In the genomic region with DNA sequence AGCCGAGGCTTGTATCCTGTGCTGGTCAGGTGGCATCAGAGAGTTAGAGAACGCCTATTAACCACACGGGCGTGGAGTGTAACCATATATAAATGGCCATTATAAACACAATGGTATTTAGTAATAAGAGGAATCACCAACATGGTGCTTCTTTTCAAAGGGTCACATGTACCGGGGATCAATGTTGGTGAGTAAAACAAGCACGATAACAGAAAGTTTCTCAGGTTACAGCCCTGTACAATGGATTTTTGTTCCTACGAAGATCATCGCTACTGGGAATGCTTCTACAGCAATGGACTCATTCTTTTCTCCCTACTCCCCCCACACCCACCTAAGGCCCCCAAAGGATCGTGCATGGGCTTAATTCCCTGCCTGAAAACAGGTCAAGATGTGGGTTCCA, we compare ENCODE assay signal across 23 cellular contexts. TPM values are rescaled to one million over a fixed set of nuclear protein-coding genes. Genes with fewer than 3 reads are reported as not detected.
A peak's percentile ranks its signal among the peaks of the same experiment; 100 is the strongest.
DNase-seq lines count a peak whose midpoint lies in the region; ATAC-seq, FAIRE-seq and TF ChIP-seq lines count a peak whose summit lies in the region.
"Had no signal": no experiment of that assay in that cellular context is flagged by ENCODE, and none has a peak within 500 bp of the region (broad histone marks: within the 10 kb centered on the region; RNA-seq: fewer than 3 reads in every experiment).

No MANE protein-coding gene starts in this region.

- no peak overlapping the region for H3K27ac ChIP-seq in IMR-90 (ENCODE audit: insufficient read depth, low read length)
- H3K27ac ChIP-seq in kidney (ENCODE audit: low read depth in 2 of 2, low read length in 2 of 2), result peak overlapping the region; percentile 28 to 32
- no peak overlapping the region for H3K27ac ChIP-seq in testis
- H3K27ac ChIP-seq in tibial nerve, result no peak overlapping the region
- H3K27ac ChIP-seq: lower lobe of right lung, skin epidermis, tibial artery had no signal

- dilution Hi-C loops in IMR-90 (cut with HindIII; ENCODE audit: low sequenced_read_pairs, unreplicated experiment), result no loop called here

- peaks cover 21 to 62% of the 10 kb centered on the region in 2 experiments for H3K79me1 ChIP-seq in IMR-90 (ENCODE audit: low read depth in 1 of 2, low read length in 2 of 2)

- TF ChIP-seq RAD21 in IMR-90 (IDR thresholded peaks at IDR 0.05; ENCODE audit: low read length), result no peak

- intact Hi-C loops in IMR-90 (cut with micrococcal nuclease), result no loop called here
- intact Hi-C loops in kidney (cut with DNase I), result no loop called here
- intact Hi-C loops in testis (cut with DNase I; ENCODE audit: low total_unique reads), result no loop called here

- no peak overlapping the region for H3K14ac ChIP-seq in IMR-90 (replicated peaks; ENCODE audit: low read depth, low read length)

- 60% methylated on average over 1 of the region's 9 CpGs; no CpG with 5 or more reads in 1 of the 2 experiments for WGBS in IMR-90 (ENCODE audit: extremely low coverage in 2 of 2, insufficient read length in 1 of 2), 2 experiments
- WGBS in testis, 2 donors, result 84 to 88% methylated on average over 9 of the region's 9 CpGs
- 78 to 83% methylated on average over 9 of the region's 9 CpGs for WGBS in tibial nerve, 2 donors

- BruUV-seq in IMR-90 (replicated peaks; lab: Mats Ljungman, UMichigan), result no TSS peak

- H3K36me3 Mint-ChIP-seq in progenitor cell of endocrine pancreas (ENCODE audit: insufficient read depth), result peaks cover 15% of the 10 kb centered on the region
- H3K36me3 Mint-ChIP-seq: activated naive CD4-positive, alpha-beta T cell treated with anti-CD3 and anti-CD28 coated beads, Interleukin-2, amount 10 ng/mL, durations not matched to agents 7 days and 5 days; CD8-positive, alpha-beta memory T cell had no signal

- H3K4me3 ChIP-seq in IMR-90 (ENCODE audit: insufficient read depth, low read depth, low read length) (no peak overlapping the region), kidney (ENCODE audit: low read length in 2 of 2) (no peak overlapping the region), testis (no peak overlapping the region), tibial nerve (no peak overlapping the region)
- H3K4me3 ChIP-seq: lower lobe of right lung, skin epidermis, tibial artery had no signal

- no peak overlapping the region for H2BK5ac ChIP-seq in IMR-90 (ENCODE audit: low read depth, low read length, poor library complexity, severe bottlenecking)

- no peaks in the 10 kb centered on the region for H3K9me3 Mint-ChIP-seq in progenitor cell of endocrine pancreas (ENCODE audit: low read depth)
- H3K9me3 Mint-ChIP-seq: activated naive CD4-positive, alpha-beta T cell treated with anti-CD3 and anti-CD28 coated beads, Interleukin-2, amount 10 ng/mL, durations not matched to agents 7 days and 5 days had no signal

- peak overlapping the region; percentile 95 for H3K27ac Mint-ChIP-seq in progenitor cell of endocrine pancreas
- H3K27ac Mint-ChIP-seq: activated naive CD4-positive, alpha-beta T cell treated with anti-CD3 and anti-CD28 coated beads, Interleukin-2, amount 10 ng/mL, durations not matched to agents 7 days and 5 days; CD8-positive, alpha-beta memory T cell had no signal

- no peaks in the 10 kb centered on the region for H4K20me1 ChIP-seq in IMR-90 (ENCODE audit: insufficient read depth, low read length)

- H3K9ac ChIP-seq in IMR-90 (ENCODE audit: low read depth, low read length), result no peak overlapping the region
- no peak overlapping the region for H3K9ac ChIP-seq in kidney (ENCODE audit: low read length in 2 of 2)

- DNase-seq in IMR-90 (no peak), astrocyte of the hippocampus (ENCODE audit: low read depth, low spot score) (peak; percentile 45), kidney (no peak), progenitor cell of endocrine pancreas (ENCODE audit: low spot score, unreplicated experiment) (no peak), NCI-H2029 treated with DMSO at 0.1 percent for 48 hours (lab: John Stamatoyannopoulos, UW) (no peak), testis (no peak), tibial nerve (ENCODE audit: low spot score in 2 of 2) (no peak)
- DNase-seq: activated CD8-positive, alpha-beta memory T cell treated with anti-CD3 and anti-CD28 coated beads for 24 hours; activated naive CD4-positive, alpha-beta T cell treated with anti-CD3 and anti-CD28 coated beads, Interleukin-2, amount 10 ng/mL, durations not matched to agents 7 days and 5 days; activated T-cell treated with anti-CD3 and anti-CD28 coated beads, Interleukin-2, amount 50 U/mL, for 48 hours; CD8-positive, alpha-beta memory T cell; lower lobe of right lung; NCI-H1417; NCI-H2171; NCI-H526 treated with DMSO at 0.1 percent for 48 hours; OCI-M1; posterior cingulate gyrus; SHP77 treated with DMSO at 0.1 percent for 48 hours; stimulated activated CD4-positive, alpha-beta T cell treated with anti-CD3 and anti-CD28 coated beads, Interleukin-2, amount 100 ng/mL, for 48 hours; stimulated activated naive CD4-positive, alpha-beta T cell treated with Interleukin-2 at 50 U/mL for 16 hours; T-helper 1 cell; tibial artery had no signal

- H3K27me3 ChIP-seq in IMR-90 (ENCODE audit: control insufficient read depth, insufficient read depth, low read length) (no peaks in the 10 kb centered on the region), testis (no peaks in the 10 kb centered on the region), tibial nerve (peaks cover 0 to 6% of the 10 kb centered on the region in 2 donors)
- H3K27me3 ChIP-seq: tibial artery had no signal

- no peak for TF ChIP-seq CTCF in IMR-90 (conservative IDR thresholded peaks at IDR 0.05; ENCODE audit: low read depth, low read length)
- no peak for TF ChIP-seq CTCF in kidney (IDR thresholded peaks at IDR 0.05; ENCODE audit: borderline replicate concordance, extremely low read depth, insufficient read depth)
- no peak for TF ChIP-seq CTCF in progenitor cell of endocrine pancreas (IDR thresholded peaks at IDR 0.05; ENCODE audit: unreplicated experiment)
- no peak for TF ChIP-seq CTCF in testis (IDR thresholded peaks at IDR 0.05)
- TF ChIP-seq CTCF in tibial nerve (IDR thresholded peaks at IDR 0.05), result no peak

- peaks cover 11% of the 10 kb centered on the region for H3K4me1 ChIP-seq in IMR-90 (ENCODE audit: control insufficient read depth, insufficient read depth, low read length)
- peaks cover 0 to 4% of the 10 kb centered on the region in 2 donors for H3K4me1 ChIP-seq in kidney (ENCODE audit: control insufficient read depth in 1 of 2, insufficient read depth in 1 of 2, low read depth in 1 of 2, low read length in 2 of 2)
- no peaks in the 10 kb centered on the region for H3K4me1 ChIP-seq in testis
- H3K4me1 ChIP-seq in tibial nerve, result peaks cover 0 to 17% (median 0%) of the 10 kb centered on the region in 4 donors

- no peak overlapping the region for H3K23ac ChIP-seq in IMR-90 (ENCODE audit: low read depth, low read length)

- no peak for ATAC-seq in IMR-90 (ENCODE audit: low read depth)

- CTCF ChIA-PET in IMR-90 (lab: Yijun Ruan, JAX), result no interaction called here

- H3K36me3 ChIP-seq in IMR-90 (ENCODE audit: control insufficient read depth, insufficient read depth, low read length), result peaks cover 2% of the 10 kb centered on the region
- H3K36me3 ChIP-seq in kidney (ENCODE audit: control insufficient read depth in 1 of 2, insufficient read depth in 2 of 2, low read length in 2 of 2), result no peaks in the 10 kb centered on the region
- peaks cover 3% of the 10 kb centered on the region for H3K36me3 ChIP-seq in testis (ENCODE audit: low read depth, missing control alignments)
- no peaks in the 10 kb centered on the region for H3K36me3 ChIP-seq in tibial nerve
- H3K36me3 ChIP-seq: lower lobe of right lung, tibial artery had no signal

- peak overlapping the region; percentile 73; the same call in 1 of the 2 replicates for H3K18ac ChIP-seq in IMR-90 (ENCODE audit: low read depth, low read length)

- H2AK9ac ChIP-seq in IMR-90 (replicated peaks; ENCODE audit: low read depth, low read length, poor library complexity), result no peak overlapping the region

- H3K4me1 Mint-ChIP-seq in progenitor cell of endocrine pancreas (ENCODE audit: low read depth), result peaks cover 41% of the 10 kb centered on the region
- H3K4me1 Mint-ChIP-seq: activated naive CD4-positive, alpha-beta T cell treated with anti-CD3 and anti-CD28 coated beads, Interleukin-2, amount 10 ng/mL, durations not matched to agents 7 days and 5 days; CD8-positive, alpha-beta memory T cell had no signal

- FAIRE-seq in kidney (lab: Jason Lieb, UNC), result no peak

- H2BK15ac ChIP-seq in IMR-90 (ENCODE audit: low read depth, low read length), result no peak overlapping the region

- H3K4me3 Mint-ChIP-seq in progenitor cell of endocrine pancreas (ENCODE audit: low read depth), result peak overlapping the region; percentile 27
- H3K4me3 Mint-ChIP-seq: activated naive CD4-positive, alpha-beta T cell treated with anti-CD3 and anti-CD28 coated beads, Interleukin-2, amount 10 ng/mL, durations not matched to agents 7 days and 5 days; CD8-positive, alpha-beta memory T cell had no signal

- H3K4me2 ChIP-seq in IMR-90 (ENCODE audit: low read depth, low read length), result no peak overlapping the region

- peak overlapping the region; percentile 48; the same call in 1 of the 2 replicates for H4K5ac ChIP-seq in IMR-90 (ENCODE audit: low read depth, low read length)

- H3K9me3 ChIP-seq in IMR-90 (ENCODE audit: control insufficient read depth, insufficient read depth, low read length) (no peaks in the 10 kb centered on the region), kidney (ENCODE audit: control insufficient read depth in 1 of 2, low read length in 2 of 2) (no peaks in the 10 kb centered on the region), testis (no peaks in the 10 kb centered on the region), tibial nerve (no peaks in the 10 kb centered on the region)
- H3K9me3 ChIP-seq: lower lobe of right lung, tibial artery had no signal

- H3K9me1 ChIP-seq in IMR-90 (ENCODE audit: insufficient read depth, low read length), result peaks cover 5% of the 10 kb centered on the region; the same call in 1 of the 2 replicates

- no peaks in the 10 kb centered on the region for H3K27me3 Mint-ChIP-seq in progenitor cell of endocrine pancreas
- H3K27me3 Mint-ChIP-seq: activated naive CD4-positive, alpha-beta T cell treated with anti-CD3 and anti-CD28 coated beads, Interleukin-2, amount 10 ng/mL, durations not matched to agents 7 days and 5 days had no signal

- in situ Hi-C loops in IMR-90 (cut with MboI; ENCODE audit: low sequenced_read_pairs), result loop anchor here (25.0 kb wide), 1 partner anchor 829 kb away; no protein-coding TSS in a partner anchor

- TF ChIP-seq POLR2A in IMR-90 (IDR thresholded peaks at IDR 0.05; ENCODE audit: low read depth, low read length) (no peak), testis (IDR thresholded peaks at IDR 0.05) (no peak), tibial nerve (IDR thresholded peaks at IDR 0.05) (no peak)

- no peak overlapping the region for H2AFZ ChIP-seq in IMR-90 (replicated peaks; ENCODE audit: low read length, poor library complexity)

- H3K56ac ChIP-seq in IMR-90 (ENCODE audit: extremely low read depth, insufficient read depth, low read length), result no peak overlapping the region

- H2BK120ac ChIP-seq in IMR-90 (ENCODE audit: low read depth, low read length), result peak overlapping the region; percentile 45; the same call in 1 of the 2 replicates

- POLR2A ChIA-PET in IMR-90 (lab: Charles Lee; ENCODE audit: unreplicated experiment), result no interaction called here

- H3K4ac ChIP-seq in IMR-90 (ENCODE audit: low read depth, low read length), result peak overlapping the region; percentile 36; the same call in 1 of the 2 replicates

- H4K91ac ChIP-seq in IMR-90 (ENCODE audit: insufficient read depth, low read depth, low read length), result no peak overlapping the region

- no peak overlapping the region for H2BK20ac ChIP-seq in IMR-90 (ENCODE audit: low read depth, low read length)

- H4K8ac ChIP-seq in IMR-90 (ENCODE audit: low read depth in 2 of 2, low read length in 2 of 2), result no peak overlapping the region

- peak overlapping the region; percentile 40 for H2AK5ac ChIP-seq in IMR-90 (ENCODE audit: low read depth, low read length)

- no peak for TF ChIP-seq EP300 in tibial nerve (IDR thresholded peaks at IDR 0.05)

RNA-seq across cellular contexts. Expression of gene MEIS2, which starts 42.5 kb away (rescaled TPM):
- total RNA-seq in IMR-90 (2012; rRNA removed) (50.3 and 71.3 TPM in 2 replicates), kidney (50.9 TPM), progenitor cell of endocrine pancreas (133 and 143 TPM in 2 replicates), testis (10 to 100 TPM; 15.7 to 19.4 TPM), tibial nerve (10 to 100 TPM in 3 of 4 donors, 1 to 10 TPM in 1; 9.4 to 15.7 (median 14.3) TPM)
- polyA plus RNA-seq in IMR-90 (2012; rRNA removed) (59.9 and 70.1 TPM in 2 replicates), kidney (ENCODE audit: insufficient read depth, low read depth, low replicate concordance) (14.7 TPM), testis (ENCODE audit: insufficient read depth, low read depth, low replicate concordance) (7.0 TPM)
- 41.7 and 74.2 TPM in 2 replicates for polyA plus RNA-seq in IMR-90 (2012; cell fraction: cytosol; rRNA removed)
- polyA plus RNA-seq in IMR-90 (2012; cell fraction: nucleus; rRNA removed; ENCODE audit: low replicate concordance), result 69.5 and 106 TPM in 2 replicates
- total RNA-seq: CD8-positive, alpha-beta memory T cell had no signal
- polyA plus RNA-seq: CD8-positive, alpha-beta memory T cell had no signal

Comparison
In these comparisons a context has a peak if more than half of its experiments do, and no peak if none do; other contexts are left out.
1. H3K27ac ChIP-seq: peak in kidney (2 of 2); none in IMR-90 (single experiment), testis (0 of 2) and tibial nerve (0 of 4).